In genomic region chr2:11578081-11578948, GRCh38 we compare ENCODE assay signal across 18 cellular contexts.
"Had no signal": no experiment of that assay in that cellular context is flagged by ENCODE, and none has a peak within 500 bp of the region (broad histone marks: within the 10 kb centered on the region; RNA-seq: fewer than 3 reads in every experiment).

No MANE protein-coding gene starts in this region.

- H3K27me3 ChIP-seq: adrenal gland, gastroesophageal sphincter, heart right ventricle had no signal

- H3K27ac Mint-ChIP-seq: activated CD4-positive, alpha-beta memory T cell treated with anti-CD3 and anti-CD28 coated beads for 36 hours; activated T-helper 1 cell treated with anti-CD3 and anti-CD28 coated beads, Interleukin-12 subunit alpha, Interleukin-12 subunit beta, Interleukin-2, Interleukin-4 antibody, amounts not matched to agents 30 ng/mL and 10 ng/mL and 1 ng/mL, durations not matched to agents 14 hours and 24 hours and 36 hours; dendritic cell treated with granulocyte-macrophage colony-stimulating factor and Interleukin-4, amounts not matched to agents 40 ng/mL and 50 ng/mL, for 4 days had no signal

- FAIRE-seq: endothelial cell of umbilical vein had no signal

- DNase-seq: activated CD4-positive, alpha-beta memory T cell treated with anti-CD3 and anti-CD28 coated beads for 36 hours; activated gamma-delta T cell treated with Interleukin-2 at 50 U/mL for 16 hours; activated T-cell treated with anti-CD3 and anti-CD28 coated beads for 4 hours; adrenal gland; effector CD8-positive, alpha-beta T cell; heart right ventricle; kidney glomerular epithelial cell; left ventricle myocardium inferior; stimulated activated naive B cell treated with anti-CD40 and anti-IgM and Interleukin-4, amounts not matched to agents 10 μg/mL and 1 μg/mL and 100 μg/mL, for 72 hours; T-helper 2 cell; WERI-Rb-1 had no signal

- H3K9me3 ChIP-seq: adrenal gland, esophagus muscularis mucosa, gastroesophageal sphincter, heart right ventricle, left ventricle myocardium inferior, thoracic aorta had no signal

- H3K9me3 Mint-ChIP-seq: activated CD4-positive, alpha-beta memory T cell treated with anti-CD3 and anti-CD28 coated beads for 36 hours; activated naive CD4-positive, alpha-beta T cell treated with anti-CD3 and anti-CD28 coated beads, Interleukin-2, amount 50 U/mL, for 72 hours; activated T-helper 1 cell treated with anti-CD3 and anti-CD28 coated beads, Interleukin-12 subunit alpha, Interleukin-12 subunit beta, Interleukin-2, Interleukin-4 antibody, amounts not matched to agents 30 ng/mL and 10 ng/mL and 1 ng/mL, durations not matched to agents 14 hours and 24 hours and 36 hours; dendritic cell treated with granulocyte-macrophage colony-stimulating factor and Interleukin-4, amounts not matched to agents 40 ng/mL and 50 ng/mL, for 4 days had no signal

- H3K4me3 Mint-ChIP-seq: activated CD4-positive, alpha-beta memory T cell treated with anti-CD3 and anti-CD28 coated beads for 36 hours; activated T-helper 1 cell treated with anti-CD3 and anti-CD28 coated beads, Interleukin-12 subunit alpha, Interleukin-12 subunit beta, Interleukin-2, Interleukin-4 antibody, amounts not matched to agents 30 ng/mL and 10 ng/mL and 1 ng/mL, durations not matched to agents 14 hours and 24 hours and 36 hours; dendritic cell treated with granulocyte-macrophage colony-stimulating factor and Interleukin-4, amounts not matched to agents 40 ng/mL and 50 ng/mL, for 4 days; stimulated activated naive B cell treated with anti-CD40 and anti-IgM and Interleukin-4, amounts not matched to agents 10 μg/mL and 1 μg/mL and 100 μg/mL, for 72 hours had no signal

- H3K36me3 ChIP-seq: adrenal gland, esophagus muscularis mucosa, gastroesophageal sphincter, heart right ventricle, left ventricle myocardium inferior, thoracic aorta, WERI-Rb-1 had no signal

- H3K36me3 Mint-ChIP-seq: activated CD4-positive, alpha-beta memory T cell treated with anti-CD3 and anti-CD28 coated beads for 36 hours; activated naive CD4-positive, alpha-beta T cell treated with anti-CD3 and anti-CD28 coated beads, Interleukin-2, amount 50 U/mL, for 72 hours; stimulated activated naive B cell treated with anti-CD40 and anti-IgM and Interleukin-4, amounts not matched to agents 10 μg/mL and 1 μg/mL and 100 μg/mL, for 72 hours had no signal

- H3K27ac ChIP-seq: adrenal gland, esophagus muscularis mucosa, gastroesophageal sphincter, heart right ventricle, left ventricle myocardium inferior, thoracic aorta, WERI-Rb-1 had no signal

- H3K27me3 Mint-ChIP-seq: activated CD4-positive, alpha-beta memory T cell treated with anti-CD3 and anti-CD28 coated beads for 36 hours had no signal

- H3K4me3 ChIP-seq: adrenal gland, esophagus muscularis mucosa, gastroesophageal sphincter, heart right ventricle, left ventricle myocardium inferior, thoracic aorta had no signal

- H3K4me1 ChIP-seq: adrenal gland had no signal
